ENCODE assay signal across 1 cellular context in genomic region chr20:34515484-34516037, GRCh38.
TF ChIP-seq lines count a peak whose summit lies in the region.

No MANE protein-coding gene starts in this region.

TF ChIP-seq in HepG2, 621 proteins besides CTCF, POLR2A, EP300 and RAD21 (continued from another document):
- TF ChIP-seq ZNF253 (CRISPR knock-in tag; IDR thresholded peaks at IDR 0.05; ENCODE audit: borderline replicate concordance) = no peak
- TF ChIP-seq HNRNPLL (IDR thresholded peaks at IDR 0.05; ENCODE audit: low read depth, low read length, poor library complexity, severe bottlenecking) = no peak
- no peak for TF ChIP-seq CC2D1A (CRISPR knock-in tag; IDR thresholded peaks at IDR 0.05)
- no peak for TF ChIP-seq DDIT3 (CRISPR knock-in tag; IDR thresholded peaks at IDR 0.05)
- TF ChIP-seq KLF9 (CRISPR knock-in tag; IDR thresholded peaks at IDR 0.05; ENCODE audit: low read depth) = no peak
- TF ChIP-seq MYNN (CRISPR knock-in tag; IDR thresholded peaks at IDR 0.05; ENCODE audit: low read depth) = no peak
- TF ChIP-seq HOXD1 (CRISPR knock-in tag; IDR thresholded peaks at IDR 0.05) = no peak
- peak; percentile 2; the same call in 1 of the 2 replicates for TF ChIP-seq SP5 (CRISPR knock-in tag; IDR thresholded peaks at IDR 0.05; ENCODE audit: borderline replicate concordance, low read depth)
- no peak; the same call in 1 of the 2 replicates for TF ChIP-seq MED1 (CRISPR knock-in tag; IDR thresholded peaks at IDR 0.05)
- no peak for TF ChIP-seq PTBP1 (IDR thresholded peaks at IDR 0.05; ENCODE audit: low read depth, low read length, poor library complexity, severe bottlenecking)
- no peak for TF ChIP-seq ARID4A (CRISPR knock-in tag; IDR thresholded peaks at IDR 0.05; ENCODE audit: borderline replicate concordance)
- TF ChIP-seq NFYC (CRISPR knock-in tag; IDR thresholded peaks at IDR 0.05) = no peak
- TF ChIP-seq GLMP (CRISPR knock-in tag; IDR thresholded peaks at IDR 0.05; ENCODE audit: borderline replicate concordance) = no peak
